8 cellular contexts compared by ENCODE assay signal in the genomic region with DNA sequence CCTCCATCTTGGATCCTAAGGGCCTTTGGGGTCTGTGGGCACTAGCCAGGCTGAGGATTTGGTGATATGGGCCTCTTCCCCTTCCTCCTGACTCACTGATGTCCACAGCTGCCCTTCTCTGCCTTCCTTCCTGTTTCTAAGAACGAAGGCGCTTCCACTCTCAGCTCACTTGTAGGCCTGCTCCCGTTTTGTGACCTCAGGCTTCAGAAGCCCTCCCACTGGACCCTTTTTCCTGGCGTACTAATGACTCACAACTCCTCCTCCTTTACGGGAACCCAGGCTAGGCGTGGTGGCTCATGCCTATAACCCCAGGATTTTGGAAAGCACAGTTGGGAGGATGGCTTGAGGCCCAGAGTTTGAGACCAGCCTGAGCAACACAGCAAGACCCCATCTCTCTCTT. TPM values are rescaled to one million over a fixed set of nuclear protein-coding genes. Genes with fewer than 3 reads are reported as not detected.
DNase-seq lines count a peak whose midpoint lies in the region; ATAC-seq and TF ChIP-seq lines count a peak whose summit lies in the region.

No MANE protein-coding gene starts in this region.

- peaks cover 66% of the 10 kb centered on the region for H3K36me3 Mint-ChIP-seq in T-helper 2 cell treated with Interferon-gamma antibody and Interleukin-4, amounts not matched to agents 5 μg/mL and 100 μg/mL, for 36 hours (ENCODE audit: low read depth)

- H3K4me1 ChIP-seq in thyroid gland: peaks cover 4 to 14% of the 10 kb centered on the region in 2 donors

- H3K27ac Mint-ChIP-seq in T-helper 2 cell treated with Interferon-gamma antibody and Interleukin-4, amounts not matched to agents 5 μg/mL and 100 μg/mL, for 36 hours: peak overlapping the region; percentile 52

- H3K4me1 Mint-ChIP-seq in T-helper 2 cell treated with Interferon-gamma antibody and Interleukin-4, amounts not matched to agents 5 μg/mL and 100 μg/mL, for 36 hours (ENCODE audit: low read depth): peaks cover 11% of the 10 kb centered on the region

- no peaks in the 10 kb centered on the region for H3K9me3 ChIP-seq in thyroid gland

- no peak for DNase-seq in T-helper 2 cell treated with Interferon-gamma antibody and Interleukin-4, amounts not matched to agents 5 μg/mL and 100 μg/mL, for 36 hours (ENCODE audit: low spot score)
- DNase-seq in T-helper 2 cell (no peak), choroid plexus epithelial cell (ENCODE audit: low read depth) (peak; percentile 90), lung microvascular endothelial cell (ENCODE audit: low read depth in 2 of 2) (peak; percentile 57 to 94), thyroid gland (peak in 1 of 2 donors; percentile 34), OCI-M2 (lab: John Stamatoyannopoulos, UW; ENCODE audit: unreplicated experiment) (no peak), COLO829 (ENCODE audit: low spot score) (no peak)

- intact Hi-C loops in thyroid gland (cut with DNase I): no loop called here

- TF ChIP-seq CTCF in choroid plexus epithelial cell (conservative IDR thresholded peaks at IDR 0.05; ENCODE audit: low read depth, low read length) (no peak), thyroid gland (IDR thresholded peaks at IDR 0.05) (no peak)

- no peaks in the 10 kb centered on the region for H3K9me3 Mint-ChIP-seq in T-helper 2 cell treated with Interferon-gamma antibody and Interleukin-4, amounts not matched to agents 5 μg/mL and 100 μg/mL, for 36 hours

- H3K27ac ChIP-seq in thyroid gland: peak overlapping the region; percentile 4 to 79 (median 72)

- H3K27me3 ChIP-seq in thyroid gland: no peaks in the 10 kb centered on the region

- H3K4me3 Mint-ChIP-seq in T-helper 2 cell treated with Interferon-gamma antibody and Interleukin-4, amounts not matched to agents 5 μg/mL and 100 μg/mL, for 36 hours: no peak overlapping the region

- TF ChIP-seq POLR2A in thyroid gland (IDR thresholded peaks at IDR 0.05): no peak

- peaks cover 57 to 68% of the 10 kb centered on the region in 2 donors for H3K36me3 ChIP-seq in thyroid gland

- ATAC-seq in GM18502 (IDR thresholded peaks at IDR 0.05; ENCODE audit: poor library complexity, unreplicated experiment): no peak

- H3K4me3 ChIP-seq in choroid plexus epithelial cell (ENCODE audit: low read depth, low read length) (no peak overlapping the region), thyroid gland (replicated peaks in 1 of 3) (no peak overlapping the region)

- WGBS in thyroid gland, 2 donors: 67 to 78% methylated on average over 6 of the region's 6 CpGs

- no peaks in the 10 kb centered on the region for H3K27me3 Mint-ChIP-seq in T-helper 2 cell treated with Interferon-gamma antibody and Interleukin-4, amounts not matched to agents 5 μg/mL and 100 μg/mL, for 36 hours (ENCODE audit: low read depth)

RNA-seq across cellular contexts. Expression of gene TMED1, which starts 55.6 kb away (rescaled TPM):
- total RNA-seq in lung microvascular endothelial cell: 32.3 and 44.0 TPM in 2 replicates
- total RNA-seq in thyroid gland: 10 to 100 TPM; 41.2 to 71.3 (median 48.7) TPM

Comparison
In these comparisons a context has a peak if more than half of its experiments do, and no peak if none do; other contexts are left out.
1. DNase-seq: peak in choroid plexus epithelial cell (single experiment) and lung microvascular endothelial cell (2 of 2); none in T-helper 2 cell treated with Interferon-gamma antibody and Interleukin-4, amounts not matched to agents 5 μg/mL and 100 μg/mL, for 36 hours (single experiment), T-helper 2 cell (0 of 5), OCI-M2 (single experiment) and COLO829 (single experiment).